ENCODE assay signal across 8 cellular contexts in the genomic region with DNA sequence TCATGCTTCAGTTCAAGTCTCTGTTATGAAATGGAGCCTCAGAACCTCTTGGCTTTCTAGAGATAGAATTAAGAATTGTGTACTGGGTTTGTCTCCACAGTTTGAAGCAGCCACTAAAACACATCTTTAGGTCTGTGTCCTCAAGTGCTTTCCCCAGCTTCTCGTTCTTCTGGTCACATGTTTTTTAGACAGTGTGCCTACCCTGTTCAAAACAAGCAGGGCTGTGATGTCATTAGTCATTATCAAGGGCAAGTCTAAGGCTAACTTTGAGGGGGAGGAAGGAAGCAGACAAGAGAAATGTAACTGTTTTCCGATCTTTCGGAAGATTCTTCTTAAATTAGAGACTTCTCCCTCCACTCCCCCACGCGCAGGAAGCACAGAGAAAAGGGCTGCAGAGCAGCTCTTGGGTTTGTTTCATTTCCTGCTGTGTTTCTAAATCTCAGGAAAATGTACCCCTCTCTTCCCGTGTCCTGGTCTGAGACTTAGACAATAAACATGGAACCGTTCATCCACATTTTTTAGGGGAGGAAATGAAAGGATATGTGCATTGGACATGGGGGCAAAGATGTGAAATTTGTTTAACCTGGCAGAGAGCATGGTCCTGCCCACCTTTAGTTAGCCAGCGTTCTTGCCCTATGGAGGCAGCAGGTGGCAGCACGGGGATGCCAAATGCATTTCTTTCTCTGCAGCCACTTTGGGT. TPM values are rescaled to one million over a fixed set of nuclear protein-coding genes. Genes with fewer than 3 reads are reported as not detected.
A peak's percentile ranks its signal among the peaks of the same experiment; 100 is the strongest.
DNase-seq lines count a peak whose midpoint lies in the region; ATAC-seq and TF ChIP-seq lines count a peak whose summit lies in the region.

No MANE protein-coding gene starts in this region.

- no peaks in the 10 kb centered on the region for H3K27me3 ChIP-seq in mononuclear cell (ENCODE audit: insufficient read depth, low read length)
- H3K27me3 ChIP-seq in subcutaneous abdominal adipose tissue (ENCODE audit: control insufficient read depth in 5 of 5, insufficient read depth in 4 of 5, low read length in 5 of 5), result no peaks in the 10 kb centered on the region

- DNase-seq in NCI-H82 (lab: John Stamatoyannopoulos, UW) (peak; percentile 63), NCI-H82 treated with DMSO at 0.1 percent for 48 hours (lab: John Stamatoyannopoulos, UW; ENCODE audit: unreplicated experiment) (no peak), MV-4-11 (lab: John Stamatoyannopoulos, UW) (peak; percentile 77), WTC11 (ENCODE audit: low spot score) (peak; percentile 65), chondrocyte (ENCODE audit: low spot score) (no peak), epidermal melanocyte (ENCODE audit: insufficient read length, low spot score) (no peak)

- H3K9me3 ChIP-seq in mononuclear cell (ENCODE audit: low read depth, low read length) (no peaks in the 10 kb centered on the region), subcutaneous abdominal adipose tissue (ENCODE audit: control insufficient read depth in 5 of 5, low read length in 5 of 5) (no peaks in the 10 kb centered on the region)

- H3K4me1 ChIP-seq in mononuclear cell (ENCODE audit: insufficient read depth, low read length) (peaks cover 38% of the 10 kb centered on the region), subcutaneous abdominal adipose tissue (ENCODE audit: control insufficient read depth in 5 of 5, insufficient read depth in 5 of 5, low read length in 5 of 5) (peaks cover 5 to 43% (median 33%) of the 10 kb centered on the region in 5 donors)

- peaks cover 37% of the 10 kb centered on the region for H3K36me3 Mint-ChIP-seq in WTC11
- H3K36me3 Mint-ChIP-seq in chondrocyte (ENCODE audit: low read depth), result peaks cover 1% of the 10 kb centered on the region

- H3K4me3 Mint-ChIP-seq in WTC11 (no peak overlapping the region), chondrocyte (ENCODE audit: unreplicated experiment) (peak overlapping the region; percentile 33)

- no peak overlapping the region for H3K27ac ChIP-seq in subcutaneous abdominal adipose tissue (ENCODE audit: low read depth, low read length)

- H3K4me1 Mint-ChIP-seq in WTC11, result peaks cover 38% of the 10 kb centered on the region
- peaks cover 77% of the 10 kb centered on the region for H3K4me1 Mint-ChIP-seq in chondrocyte (ENCODE audit: low read depth)

- peak; percentile 8 for ATAC-seq in WTC11

- peak overlapping the region in 3 of 5 donors; percentile 11 to 57 (median 23) for H3K9ac ChIP-seq in subcutaneous abdominal adipose tissue (ENCODE audit: low read length in 5 of 5)

- H3K9me3 Mint-ChIP-seq in WTC11 (no peaks in the 10 kb centered on the region), chondrocyte (ENCODE audit: low read depth) (no peaks in the 10 kb centered on the region)

- H3K36me3 ChIP-seq in subcutaneous abdominal adipose tissue (ENCODE audit: control insufficient read depth in 5 of 5, insufficient read depth in 5 of 5, low read length in 5 of 5), result peaks cover 13 to 31% (median 21%) of the 10 kb centered on the region in 5 donors

- 0 out of 2 replicates have a peak overlapping the region, but pooled peaks have one; percentile 20 for H3K27ac Mint-ChIP-seq in WTC11
- H3K27ac Mint-ChIP-seq in chondrocyte (ENCODE audit: unreplicated experiment), result peak overlapping the region; percentile 75

- TF ChIP-seq CTCF in WTC11 (IDR thresholded peaks at IDR 0.05), result no peak; the same call in 1 of the 2 replicates
- TF ChIP-seq CTCF in chondrocyte (IDR thresholded peaks at IDR 0.05), result peak; percentile 86

- H3K27me3 Mint-ChIP-seq in WTC11 (ENCODE audit: low read depth), result peaks cover 13% of the 10 kb centered on the region
- H3K27me3 Mint-ChIP-seq in chondrocyte (ENCODE audit: low read depth), result no peaks in the 10 kb centered on the region

- CTCF ChIA-PET in WTC11 (lab: Charles Lee), result interaction anchor here (0.6 to 9.1 kb wide), 11 partner anchors 12 to 592 kb away, joined by 3 to 110 read pairs (median 4); partner anchors contain the start of gene TMEM9B

- H3K4me3 ChIP-seq in mononuclear cell (ENCODE audit: low read length) (peak overlapping the region; percentile 13), subcutaneous abdominal adipose tissue (ENCODE audit: low read depth in 1 of 5, low read length in 5 of 5) (peak overlapping the region in 3 of 5 donors; percentile 17 to 32 (median 31))

- POLR2A ChIA-PET in WTC11 (lab: Charles Lee), result no interaction called here

TF ChIP-seq in WTC11, 78 proteins besides CTCF, POLR2A, EP300 and RAD21:
- TF ChIP-seq CREM (CRISPR knock-in tag; IDR thresholded peaks at IDR 0.05), result no peak
- no peak for TF ChIP-seq PRRX2 (CRISPR knock-in tag; IDR thresholded peaks at IDR 0.05)
TF ChIP-seq in WTC11: peak in this region for 0.

RNA-seq across cellular contexts. Expression of gene AKIP1, which starts 3.1 kb away (rescaled TPM):
- total RNA-seq in WTC11 (2021), result 21.1 to 26.0 TPM (median 22.0 TPM) in 3 replicates
- total RNA-seq in chondrocyte, result 24.0 to 30.1 TPM (median 29.3 TPM) in 3 replicates
- total RNA-seq in mononuclear cell, result 7.1 TPM

RNA-seq across cellular contexts. Expression of gene C11orf16, which starts 18.6 kb away (rescaled TPM):
- total RNA-seq in WTC11 (2021) (0.11 to 0.42 TPM in 2 of 3 replicates, not detected in the other), chondrocyte (not detected in 3 replicates), mononuclear cell (not detected)

RNA-seq across cellular contexts. Expression of gene ASCL3, which starts 28.7 kb away (rescaled TPM):
- total RNA-seq in WTC11 (2021), result not detected in 3 replicates
- not detected in 3 replicates for total RNA-seq in chondrocyte
- not detected for total RNA-seq in mononuclear cell

RNA-seq across cellular contexts. Expression of gene TMEM9B, which starts 50.1 kb away (rescaled TPM):
- 8.7 to 10.2 TPM (median 8.9 TPM) in 3 replicates for total RNA-seq in WTC11 (2021)
- total RNA-seq in chondrocyte, result 20.7 to 28.2 TPM (median 22.5 TPM) in 3 replicates
- total RNA-seq in mononuclear cell, result 40.9 TPM

Comparison
In these comparisons a context has a peak if more than half of its experiments do, and no peak if none do; other contexts are left out.
1. DNase-seq: peak in NCI-H82 (single experiment), MV-4-11 (single experiment) and WTC11 (single experiment); none in NCI-H82 treated with DMSO at 0.1 percent for 48 hours (single experiment), chondrocyte (single experiment) and epidermal melanocyte (single experiment).